ENCODE assay signal across 8 cellular contexts in genomic region chr20:50110141-50111047, GRCh38. TPM values are rescaled to one million over a fixed set of nuclear protein-coding genes. Genes with fewer than 3 reads are reported as not detected.
DNase-seq lines count a peak whose midpoint lies in the region; ATAC-seq and TF ChIP-seq lines count a peak whose summit lies in the region.

No MANE protein-coding gene starts in this region.

- H3K4me1 ChIP-seq in heart right ventricle = peaks cover 29 to 90% (median 84%) of the 10 kb centered on the region in 9 donors
- peaks cover 18 to 76% (median 55%) of the 10 kb centered on the region in 5 donors for H3K4me1 ChIP-seq in subcutaneous abdominal adipose tissue (ENCODE audit: control insufficient read depth in 5 of 5, insufficient read depth in 5 of 5, low read length in 5 of 5)

- H3K9me3 ChIP-seq in heart right ventricle (no peaks in the 10 kb centered on the region), subcutaneous abdominal adipose tissue (ENCODE audit: control insufficient read depth in 5 of 5, low read length in 5 of 5) (no peaks in the 10 kb centered on the region)

- WGBS in heart right ventricle, 2 donors = 14 to 35% methylated on average over 4 of the region's 4 CpGs

- H3K27ac Mint-ChIP-seq in IgD-negative memory B cell (peak overlapping the region; percentile 81 to 95 (median 94)), immature natural killer cell (peak overlapping the region; percentile 98 to 100 (median 100))
- peak overlapping the region; percentile 98 for H3K27ac Mint-ChIP-seq in activated T-helper 17 cell treated with anti-CD3 and anti-CD28 coated beads, Interleukin-2, amount 50 U/mL, for 72 hours

- peaks cover 45 to 82% (median 56%) of the 10 kb centered on the region in 3 donors for H3K4me1 Mint-ChIP-seq in IgD-negative memory B cell
- H3K4me1 Mint-ChIP-seq in activated T-helper 17 cell treated with anti-CD3 and anti-CD28 coated beads, Interleukin-2, amount 50 U/mL, for 72 hours = peaks cover 57% of the 10 kb centered on the region
- H3K4me1 Mint-ChIP-seq in immature natural killer cell = peaks cover 88 to 96% of the 10 kb centered on the region in 2 donors

- H3K36me3 ChIP-seq in heart right ventricle = peaks cover 0 to 13% (median 0%) of the 10 kb centered on the region in 9 donors
- peaks cover 0 to 3% (median 0%) of the 10 kb centered on the region in 5 donors for H3K36me3 ChIP-seq in subcutaneous abdominal adipose tissue (ENCODE audit: control insufficient read depth in 5 of 5, insufficient read depth in 5 of 5, low read length in 5 of 5)

- H3K9ac ChIP-seq in subcutaneous abdominal adipose tissue (ENCODE audit: low read length in 5 of 5) = peak overlapping the region in 2 of 5 donors; percentile 52 to 96

- no peak for DNase-seq in heart right ventricle
- no peak for DNase-seq in left ventricle myocardium superior
- peak; percentile 92 to 93 (median 92) for DNase-seq in immature natural killer cell
- no peak for DNase-seq in NCI-H2171 (lab: John Stamatoyannopoulos, UW)

- H3K27ac ChIP-seq in heart right ventricle (peak overlapping the region in 8 of 10 donors; percentile 3 to 100 (median 98)), subcutaneous abdominal adipose tissue (ENCODE audit: low read depth, low read length) (peak overlapping the region; percentile 97)

- no peaks in the 10 kb centered on the region for H3K9me3 Mint-ChIP-seq in IgD-negative memory B cell
- H3K9me3 Mint-ChIP-seq in activated T-helper 17 cell treated with anti-CD3 and anti-CD28 coated beads, Interleukin-2, amount 50 U/mL, for 72 hours = no peaks in the 10 kb centered on the region
- no peaks in the 10 kb centered on the region for H3K9me3 Mint-ChIP-seq in immature natural killer cell

- TF ChIP-seq CTCF in heart right ventricle (IDR thresholded peaks at IDR 0.05) = no peak

- H3K36me3 Mint-ChIP-seq in IgD-negative memory B cell (no peaks in the 10 kb centered on the region), immature natural killer cell (peaks cover 0 to 6% (median 5%) of the 10 kb centered on the region in 3 donors)
- peaks cover 67% of the 10 kb centered on the region for H3K36me3 Mint-ChIP-seq in activated T-helper 17 cell treated with anti-CD3 and anti-CD28 coated beads, Interleukin-2, amount 50 U/mL, for 72 hours (ENCODE audit: low read depth)

- peak overlapping the region in 1 of 10 donors; percentile 2 for H3K4me3 ChIP-seq in heart right ventricle
- H3K4me3 ChIP-seq in subcutaneous abdominal adipose tissue (ENCODE audit: low read depth in 1 of 5, low read length in 5 of 5) = no peak overlapping the region

- H3K27me3 Mint-ChIP-seq in IgD-negative memory B cell (no peaks in the 10 kb centered on the region), immature natural killer cell (ENCODE audit: low read depth in 3 of 3) (peaks cover 8 to 31% (median 26%) of the 10 kb centered on the region in 3 donors)
- no peaks in the 10 kb centered on the region for H3K27me3 Mint-ChIP-seq in activated T-helper 17 cell treated with anti-CD3 and anti-CD28 coated beads, Interleukin-2, amount 50 U/mL, for 72 hours

- H3K27me3 ChIP-seq in heart right ventricle = no peaks in the 10 kb centered on the region
- no peaks in the 10 kb centered on the region for H3K27me3 ChIP-seq in subcutaneous abdominal adipose tissue (ENCODE audit: control insufficient read depth in 5 of 5, insufficient read depth in 4 of 5, low read length in 5 of 5)

- peak overlapping the region; percentile 60 to 99 (median 76) for H3K4me3 Mint-ChIP-seq in IgD-negative memory B cell
- peak overlapping the region; percentile 95 for H3K4me3 Mint-ChIP-seq in activated T-helper 17 cell treated with anti-CD3 and anti-CD28 coated beads, Interleukin-2, amount 50 U/mL, for 72 hours
- peak overlapping the region; percentile 93 to 100 (median 98) for H3K4me3 Mint-ChIP-seq in immature natural killer cell

- ATAC-seq in heart right ventricle (no peak), left ventricle myocardium superior (no peak), GM21526 (IDR thresholded peaks at IDR 0.05; ENCODE audit: low FRiP score, unreplicated experiment) (no peak)
- peak; percentile 65 for ATAC-seq in activated T-helper 17 cell treated with anti-CD3 and anti-CD28 coated beads, Interleukin-2, amount 50 U/mL, for 72 hours (replicated peaks)

- intact Hi-C loops in heart right ventricle (cut with DNase I) = loop anchor here in 1 of 10 donors (10.0 kb wide), 1 partner anchor 354 kb away; no protein-coding TSS in a partner anchor
- intact Hi-C loops in left ventricle myocardium superior (cut with micrococcal nuclease) = no loop called here

RNA-seq across cellular contexts. Expression of gene UBE2V1, which starts 2.6 kb away (rescaled TPM):
- total RNA-seq in heart right ventricle (100 to 1,000 TPM in 2 of 10 donors, 10 to 100 TPM in 8; 72.6 to 113 (median 90.2) TPM), left ventricle myocardium superior (92.6 TPM)
- polyA plus RNA-seq in heart right ventricle (10 to 100 TPM; 61.9 to 80.0 TPM), IgD-negative memory B cell (125 TPM), immature natural killer cell (100 to 1,000 TPM; 112 to 189 (median 185) TPM)
- total RNA-seq in activated T-helper 17 cell treated with anti-CD3 and anti-CD28 coated beads, Interleukin-2, amount 50 U/mL, for 72 hours = 100 to 1,000 TPM; 197 to 205 TPM

RNA-seq across cellular contexts. Expression of gene PEDS1, which starts 43.1 kb away (rescaled TPM):
- total RNA-seq in heart right ventricle (10 to 100 TPM; 12.2 to 36.2 (median 19.4) TPM), left ventricle myocardium superior (31.1 TPM)
- polyA plus RNA-seq in heart right ventricle (10 to 100 TPM; 31.1 to 40.2 TPM), IgD-negative memory B cell (18.9 TPM), immature natural killer cell (10 to 100 TPM; 15.2 to 33.5 (median 19.7) TPM)
- 10 to 100 TPM; 13.1 to 22.0 TPM for total RNA-seq in activated T-helper 17 cell treated with anti-CD3 and anti-CD28 coated beads, Interleukin-2, amount 50 U/mL, for 72 hours

Comparison
In these comparisons a context has a peak if more than half of its experiments do, and no peak if none do; other contexts are left out.
1. DNase-seq: peak in immature natural killer cell (3 of 3); none in heart right ventricle (0 of 2), left ventricle myocardium superior (single experiment) and NCI-H2171 (single experiment).
2. Peak in every context shown above with its lines, with median percentiles within 50 percentile points of each other: H3K27ac Mint-ChIP-seq and H3K4me3 Mint-ChIP-seq.